In genomic region chr4:83905952-83906351, GRCh38 we compare ENCODE assay signal across 11 cellular contexts.
DNase-seq lines count a peak whose midpoint lies in the region; ATAC-seq and TF ChIP-seq lines count a peak whose summit lies in the region.
"Had no signal": no experiment of that assay in that cellular context is flagged by ENCODE, and none has a peak within 500 bp of the region (broad histone marks: within the 10 kb centered on the region; RNA-seq: fewer than 3 reads in every experiment).

No MANE protein-coding gene starts in this region.

- H3K27ac ChIP-seq in SK-N-SH (ENCODE audit: low read depth in 2 of 2, low read length in 1 of 2) = no peak overlapping the region
- no peak overlapping the region for H3K27ac ChIP-seq in smooth muscle cell (ENCODE audit: low read depth)
- H3K27ac ChIP-seq in heart right ventricle = no peak overlapping the region
- H3K27ac ChIP-seq: breast epithelium had no signal

- peak; percentile 30; the same call in 1 of the 2 replicates for TF ChIP-seq CTCF in SK-N-SH (IDR thresholded peaks at IDR 0.05)
- TF ChIP-seq CTCF in cardiac fibroblast (IDR thresholded peaks at IDR 0.05; ENCODE audit: low read depth, low read length) = peak; percentile 3
- peak; percentile 28 for TF ChIP-seq CTCF in smooth muscle cell (IDR thresholded peaks at IDR 0.05; ENCODE audit: borderline replicate concordance, insufficient read depth, poor library complexity, severe bottlenecking)
- TF ChIP-seq CTCF in heart right ventricle (IDR thresholded peaks at IDR 0.05) = peak in 1 of 9 donors; percentile 6

- H3K9ac ChIP-seq in SK-N-SH (no peak overlapping the region), smooth muscle cell (ENCODE audit: low read depth) (no peak overlapping the region)

- H3K4me2 ChIP-seq in SK-N-SH (no peak overlapping the region), smooth muscle cell (no peak overlapping the region)

- TF ChIP-seq EP300 in SK-N-SH (IDR thresholded peaks at IDR 0.05; ENCODE audit: borderline replicate concordance in 1 of 2, low read depth in 1 of 2, low read length in 1 of 2) = no peak

- H2AFZ ChIP-seq in SK-N-SH (ENCODE audit: low read depth) (no peak overlapping the region), smooth muscle cell (ENCODE audit: low read depth) (no peak overlapping the region)

- H3K4me3 ChIP-seq in SK-N-SH (ENCODE audit: low read depth in 2 of 2, low read length in 1 of 2) (no peak overlapping the region; a peak in 1 of 4 replicates), cardiac fibroblast (replicated peaks in 1 of 2; ENCODE audit: low read depth in 2 of 2, low read length in 2 of 2) (no peak overlapping the region), smooth muscle cell (no peak overlapping the region), heart right ventricle (no peak overlapping the region)
- H3K4me3 ChIP-seq: breast epithelium had no signal

- H3K9me3 ChIP-seq in SK-N-SH (peaks cover 7% of the 10 kb centered on the region; the same call in 1 of the 2 replicates), smooth muscle cell (replicated peaks; ENCODE audit: low read depth) (no peaks in the 10 kb centered on the region), heart right ventricle (no peaks in the 10 kb centered on the region)
- H3K9me3 ChIP-seq: breast epithelium had no signal

- ATAC-seq in SK-N-SH treated with all-trans-retinoic acid at 6 μM for 48 hours (no peak), heart right ventricle (no peak)

- H3K9me2 ChIP-seq in SK-N-SH = no peaks in the 10 kb centered on the region

- H3K4me1 ChIP-seq in SK-N-SH (ENCODE audit: control insufficient read depth in 1 of 2, insufficient read depth in 2 of 2, low read depth in 1 of 2, low read length in 1 of 2) (no peaks in the 10 kb centered on the region), smooth muscle cell (ENCODE audit: low read depth) (no peaks in the 10 kb centered on the region), heart right ventricle (no peaks in the 10 kb centered on the region)
- H3K4me1 ChIP-seq: breast epithelium had no signal

- POLR2A ChIA-PET in SK-N-SH (lab: Yijun Ruan, JAX) = no interaction called here

- peak; percentile 49 for TF ChIP-seq RAD21 in SK-N-SH (IDR thresholded peaks at IDR 0.05; ENCODE audit: low read length)

- no peaks in the 10 kb centered on the region for H3K79me2 ChIP-seq in SK-N-SH (ENCODE audit: insufficient read depth)
- no peaks in the 10 kb centered on the region for H3K79me2 ChIP-seq in smooth muscle cell (ENCODE audit: low read depth)

- H3K36me3 ChIP-seq in SK-N-SH (replicated peaks in 1 of 2; ENCODE audit: control insufficient read depth in 1 of 2, insufficient read depth in 2 of 2, low read length in 1 of 2) (no peaks in the 10 kb centered on the region), smooth muscle cell (ENCODE audit: low read depth) (no peaks in the 10 kb centered on the region), heart right ventricle (no peaks in the 10 kb centered on the region)
- H3K36me3 ChIP-seq: breast epithelium had no signal

- DNase-seq in SK-N-SH (no peak), NCI-H1694 (lab: John Stamatoyannopoulos, UW) (peak; percentile 29), cardiac fibroblast (ENCODE audit: low read depth in 2 of 2) (no peak), smooth muscle cell (lab: John Stamatoyannopoulos, UW; ENCODE audit: unreplicated experiment) (no peak), glomerular visceral epithelial cell (ENCODE audit: extremely low spot score) (no peak), heart right ventricle (no peak), T-helper 1 cell (no peak)
- DNase-seq: activated CD4-positive, alpha-beta T cell treated with anti-CD3 and anti-CD28 coated beads, Interleukin-2, amount 50 U/mL, for 48 hours; AML-193 had no signal

- CTCF ChIA-PET in SK-N-SH (lab: Yijun Ruan, JAX) = no interaction called here

- H4K20me1 ChIP-seq in SK-N-SH (ENCODE audit: insufficient read depth) (no peaks in the 10 kb centered on the region), smooth muscle cell (ENCODE audit: low read depth) (no peaks in the 10 kb centered on the region)

- H3K27me3 ChIP-seq in SK-N-SH (ENCODE audit: insufficient read depth) (peaks cover 5% of the 10 kb centered on the region; the same call in 1 of the 2 replicates), smooth muscle cell (ENCODE audit: low read depth) (peaks cover 5% of the 10 kb centered on the region), heart right ventricle (peaks cover 0 to 12% (median 0%) of the 10 kb centered on the region in 7 donors)
- H3K27me3 ChIP-seq: breast epithelium had no signal

- intact Hi-C loops in heart right ventricle (cut with DNase I) = no loop called here

- H3F3A ChIP-seq in SK-N-SH (replicated peaks; ENCODE audit: insufficient read depth) = no peaks in the 10 kb centered on the region
- H3F3A ChIP-seq in smooth muscle cell (ENCODE audit: low read depth) = no peaks in the 10 kb centered on the region

TF ChIP-seq in SK-N-SH, 30 proteins besides CTCF, POLR2A, EP300 and RAD21 (continues in another document):
- TF ChIP-seq EZH2phosphoT487 (IDR thresholded peaks at IDR 0.05; ENCODE audit: borderline replicate concordance, low read depth) (no peak), RXRA (IDR thresholded peaks at IDR 0.05; ENCODE audit: borderline replicate concordance, low read depth) (no peak), NRF1 (IDR thresholded peaks at IDR 0.05; ENCODE audit: low read depth, low read length) (no peak), RFX5 (IDR thresholded peaks at IDR 0.05; ENCODE audit: low read length) (no peak), MEF2A (IDR thresholded peaks at IDR 0.05; ENCODE audit: borderline replicate concordance, low read depth) (no peak), NFIC (IDR thresholded peaks at IDR 0.05; ENCODE audit: borderline replicate concordance) (no peak), TEAD4 (IDR thresholded peaks at IDR 0.05; ENCODE audit: borderline replicate concordance, insufficient read depth) (no peak), MXI1 (IDR thresholded peaks at IDR 0.05; ENCODE audit: low read depth, low read length) (no peak), GABPA (IDR thresholded peaks at IDR 0.05; ENCODE audit: low read depth) (no peak), ZBTB33 (IDR thresholded peaks at IDR 0.05; ENCODE audit: borderline replicate concordance, low read depth) (no peak), SMC3 (IDR thresholded peaks at IDR 0.05; ENCODE audit: low read depth, low read length) (no peak), ELF1 (IDR thresholded peaks at IDR 0.05) (no peak)

TF ChIP-seq in SK-N-SH treated with all-trans-retinoic acid at 6 μM for 48 hours, 23 proteins besides CTCF, POLR2A, EP300 and RAD21 (continues in another document):
- no peak for TF ChIP-seq CSRNP3 (CRISPR knock-in tag; IDR thresholded peaks at IDR 0.05)
- TF ChIP-seq, protein P1, sequence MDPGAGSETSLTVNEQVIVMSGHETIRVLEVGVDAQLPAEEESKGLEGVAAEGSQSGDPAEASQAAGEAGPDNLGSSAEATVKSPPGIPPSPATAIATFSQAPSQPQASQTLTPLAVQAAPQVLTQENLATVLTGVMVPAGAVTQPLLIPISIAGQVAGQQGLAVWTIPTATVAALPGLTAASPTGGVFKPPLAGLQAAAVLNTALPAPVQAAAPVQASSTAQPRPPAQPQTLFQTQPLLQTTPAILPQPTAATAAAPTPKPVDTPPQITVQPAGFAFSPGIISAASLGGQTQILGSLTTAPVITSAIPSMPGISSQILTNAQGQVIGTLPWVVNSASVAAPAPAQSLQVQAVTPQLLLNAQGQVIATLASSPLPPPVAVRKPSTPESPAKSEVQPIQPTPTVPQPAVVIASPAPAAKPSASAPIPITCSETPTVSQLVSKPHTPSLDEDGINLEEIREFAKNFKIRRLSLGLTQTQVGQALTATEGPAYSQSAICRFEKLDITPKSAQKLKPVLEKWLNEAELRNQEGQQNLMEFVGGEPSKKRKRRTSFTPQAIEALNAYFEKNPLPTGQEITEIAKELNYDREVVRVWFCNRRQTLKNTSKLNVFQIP (CRISPR knock-in tag; IDR thresholded peaks at IDR 0.05; ENCODE audit: borderline replicate concordance, low read depth) = no peak
- TF ChIP-seq, protein P2, sequence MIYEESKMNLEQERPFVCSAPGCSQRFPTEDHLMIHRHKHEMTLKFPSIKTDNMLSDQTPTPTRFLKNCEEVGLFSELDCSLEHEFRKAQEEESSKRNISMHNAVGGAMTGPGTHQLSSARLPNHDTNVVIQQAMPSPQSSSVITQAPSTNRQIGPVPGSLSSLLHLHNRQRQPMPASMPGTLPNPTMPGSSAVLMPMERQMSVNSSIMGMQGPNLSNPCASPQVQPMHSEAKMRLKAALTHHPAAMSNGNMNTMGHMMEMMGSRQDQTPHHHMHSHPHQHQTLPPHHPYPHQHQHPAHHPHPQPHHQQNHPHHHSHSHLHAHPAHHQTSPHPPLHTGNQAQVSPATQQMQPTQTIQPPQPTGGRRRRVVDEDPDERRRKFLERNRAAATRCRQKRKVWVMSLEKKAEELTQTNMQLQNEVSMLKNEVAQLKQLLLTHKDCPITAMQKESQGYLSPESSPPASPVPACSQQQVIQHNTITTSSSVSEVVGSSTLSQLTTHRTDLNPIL (CRISPR knock-in tag; IDR thresholded peaks at IDR 0.05; ENCODE audit: low read depth) = no peak
